In genomic region chr4:56978750-56979303, GRCh38 we compare ENCODE assay signal across 8 cellular contexts. TPM values are rescaled to one million over a fixed set of nuclear protein-coding genes. Genes with fewer than 3 reads are reported as not detected.
DNase-seq lines count a peak whose midpoint lies in the region; ATAC-seq and TF ChIP-seq lines count a peak whose summit lies in the region.

Gene POLR2B, plus strand, starts transcription at chr4:56978896. Its CDS starts 90 bp downstream, at chr4:56978986.

- peaks cover 7% of the 10 kb centered on the region for H3F3A ChIP-seq in DOHH2 (ENCODE audit: control insufficient read depth, insufficient read depth)
- H3F3A ChIP-seq in GM23248 (ENCODE audit: insufficient read depth) = peaks cover 9% of the 10 kb centered on the region; the same call in 1 of the 2 replicates

- peak; percentile 56 for ATAC-seq in activated T-helper 17 cell treated with anti-CD3 and anti-CD28 coated beads, Interleukin-2, amount 50 U/mL, for 72 hours (replicated peaks)
- peak; percentile 32 to 59 (median 53) for ATAC-seq in natural killer cell
- ATAC-seq in stimulated activated naive CD8-positive, alpha-beta T cell treated with anti-CD3 and anti-CD28 coated beads, Interleukin-15, Interleukin-2, amounts not matched to agents 100 U/mL and 50 U/mL, for 24 hours = peak; percentile 53

- intact Hi-C loops in natural killer cell (cut with micrococcal nuclease) = loop anchor here (1.0 to 5.0 kb wide), 3 partner anchors 70 to 133 kb away; partner anchors contain the start of gene IGFBP7

- peaks cover 19% of the 10 kb centered on the region for H3K4me1 Mint-ChIP-seq in activated T-helper 17 cell treated with anti-CD3 and anti-CD28 coated beads, Interleukin-2, amount 50 U/mL, for 72 hours
- H3K4me1 Mint-ChIP-seq in natural killer cell = peaks cover 60 to 65% of the 10 kb centered on the region in 2 donors

- H3K4me1 ChIP-seq in DOHH2 (ENCODE audit: control insufficient read depth, low read length) (peaks cover 45% of the 10 kb centered on the region), GM23248 (ENCODE audit: insufficient read depth) (peaks cover 26% of the 10 kb centered on the region)

- peak within 1 kb of the TSS; percentile 97 for H3K9ac ChIP-seq in GM23248

- POLR2A ChIA-PET in RWPE1 (lab: Yijun Ruan, JAX; ENCODE audit: low non-redundant PET) = no interaction called here

- 1% methylated on average over 37 of the region's 37 CpGs for WGBS in GM23248 (ENCODE audit: low coverage in 1 of 2, low lambda C conversion rate in 2 of 2, missing lambda C conversion rate in 2 of 2), 2 experiments

- peaks cover 86% of the 10 kb centered on the region for H3K36me3 Mint-ChIP-seq in activated T-helper 17 cell treated with anti-CD3 and anti-CD28 coated beads, Interleukin-2, amount 50 U/mL, for 72 hours (ENCODE audit: low read depth)
- H3K36me3 Mint-ChIP-seq in natural killer cell = peaks cover 3% of the 10 kb centered on the region

- no peaks in the 10 kb centered on the region for H3K9me3 Mint-ChIP-seq in activated T-helper 17 cell treated with anti-CD3 and anti-CD28 coated beads, Interleukin-2, amount 50 U/mL, for 72 hours
- H3K9me3 Mint-ChIP-seq in natural killer cell = no peaks in the 10 kb centered on the region

- H3K4me3 Mint-ChIP-seq in activated T-helper 17 cell treated with anti-CD3 and anti-CD28 coated beads, Interleukin-2, amount 50 U/mL, for 72 hours = peak within 1 kb of the TSS; percentile 100
- H3K4me3 Mint-ChIP-seq in natural killer cell = peak within 1 kb of the TSS; percentile 100

- DNase-seq in GM23248 (peak; percentile 97), Kasumi-1 (lab: John Stamatoyannopoulos, UW) (peak; percentile 100), RWPE1 (ENCODE audit: low spot score) (peak; percentile 93), fibroblast of mammary gland (ENCODE audit: low read depth) (peak; percentile 94), natural killer cell (peak; percentile 78)
- DNase-seq in stimulated activated naive CD8-positive, alpha-beta T cell treated with anti-CD3 and anti-CD28 coated beads, Interleukin-15, Interleukin-2, amounts not matched to agents 100 U/mL and 50 U/mL, for 24 hours = peak; percentile 94

- H4K20me1 ChIP-seq in DOHH2 (ENCODE audit: control insufficient read depth, insufficient read depth, low read depth, low read length) (peaks cover 44% of the 10 kb centered on the region), GM23248 (ENCODE audit: insufficient read depth) (peaks cover 11% of the 10 kb centered on the region; the same call in 1 of the 2 replicates)

- peak within 1 kb of the TSS; percentile 97 for H3K27ac Mint-ChIP-seq in activated T-helper 17 cell treated with anti-CD3 and anti-CD28 coated beads, Interleukin-2, amount 50 U/mL, for 72 hours
- H3K27ac Mint-ChIP-seq in natural killer cell = peak within 1 kb of the TSS; percentile 98 to 100

- no peaks in the 10 kb centered on the region for H3K27me3 ChIP-seq in DOHH2 (ENCODE audit: control insufficient read depth, low read length)
- H3K27me3 ChIP-seq in GM23248 (replicated peaks; ENCODE audit: insufficient read depth) = no peaks in the 10 kb centered on the region

- no peaks in the 10 kb centered on the region for H3K27me3 Mint-ChIP-seq in activated T-helper 17 cell treated with anti-CD3 and anti-CD28 coated beads, Interleukin-2, amount 50 U/mL, for 72 hours
- no peaks in the 10 kb centered on the region for H3K27me3 Mint-ChIP-seq in natural killer cell (ENCODE audit: low read depth in 2 of 2)

- H3K36me3 ChIP-seq in DOHH2 (ENCODE audit: control insufficient read depth, low read length) (peaks cover 76% of the 10 kb centered on the region), GM23248 (ENCODE audit: low read depth) (0 out of 2 replicates have a peak, but pooled peaks cover 4% of the 10 kb centered on the region)

- TF ChIP-seq CTCF in DOHH2 (IDR thresholded peaks at IDR 0.05; ENCODE audit: low read depth, low read length, poor library complexity, severe bottlenecking) (no peak), RWPE1 (conservative IDR thresholded peaks at IDR 0.05; ENCODE audit: low read depth) (no peak), fibroblast of mammary gland (conservative IDR thresholded peaks at IDR 0.05; ENCODE audit: control insufficient read depth, insufficient read depth, low read depth, low read length) (no peak), natural killer cell (IDR thresholded peaks at IDR 0.05) (no peak)

- H3K27ac ChIP-seq in DOHH2 (ENCODE audit: low read depth, low read length) (peak within 1 kb of the TSS; percentile 92), GM23248 (peak within 1 kb of the TSS; percentile 94), RWPE1 (peak within 1 kb of the TSS; percentile 96)

- H3K4me3 ChIP-seq in DOHH2 (ENCODE audit: low read length) = peak within 1 kb of the TSS; percentile 94
- H3K4me3 ChIP-seq in GM23248 = peak within 1 kb of the TSS; percentile 94
- H3K4me3 ChIP-seq in fibroblast of mammary gland (ENCODE audit: control insufficient read depth, low read depth, low read length) = peak within 1 kb of the TSS; percentile 97

- H3K9me3 ChIP-seq in DOHH2 (ENCODE audit: control insufficient read depth, insufficient read depth, low read length) (no peaks in the 10 kb centered on the region), GM23248 (ENCODE audit: low read depth) (no peaks in the 10 kb centered on the region)

- H3K9me2 ChIP-seq in DOHH2 (replicated peaks; ENCODE audit: control insufficient read depth, low read length) = no peaks in the 10 kb centered on the region
- no peaks in the 10 kb centered on the region for H3K9me2 ChIP-seq in GM23248 (ENCODE audit: insufficient read depth)

- CTCF ChIA-PET in RWPE1 (lab: Yijun Ruan, JAX) = interaction anchor here (0.6 kb wide), 1 partner anchor 137 kb away, joined by 4 read pairs; no protein-coding TSS in a partner anchor

- peak within 1 kb of the TSS; percentile 95 for H2AFZ ChIP-seq in GM23248

- H3K4me2 ChIP-seq in DOHH2 (ENCODE audit: low read length) (peak within 1 kb of the TSS; percentile 99), GM23248 (ENCODE audit: unreplicated experiment) (peak within 1 kb of the TSS; percentile 84)

- peaks cover 90% of the 10 kb centered on the region for H3K79me2 ChIP-seq in DOHH2 (ENCODE audit: control insufficient read depth, low read length)
- H3K79me2 ChIP-seq in GM23248 (ENCODE audit: insufficient read depth) = peaks cover 84% of the 10 kb centered on the region

- in situ Hi-C loops in GM23248 (cut with MboI) = no loop called here

RNA-seq across cellular contexts. Expression of gene POLR2B, which starts in this region (rescaled TPM):
- total RNA-seq in GM23248 (2014; rRNA removed; shearing (Covaris generic)) = 83.5 and 86.1 TPM in 2 replicates
- 47.6 and 50.8 TPM in 2 replicates for polyA plus RNA-seq in GM23248 (2016; fragmentation: Nextera tagmentation; extraction: Ambion mirVana)
- 100 to 1,000 TPM; 105 to 133 TPM for total RNA-seq in activated T-helper 17 cell treated with anti-CD3 and anti-CD28 coated beads, Interleukin-2, amount 50 U/mL, for 72 hours
- 100 to 1,000 TPM; 108 to 113 (median 110) TPM for total RNA-seq in natural killer cell

Comparison
In these comparisons a context has a peak if more than half of its experiments do, and no peak if none do; other contexts are left out.
1. Peak in every context shown above with its lines: DNase-seq, ATAC-seq, H3K4me3 ChIP-seq and H3K27ac ChIP-seq.